Comparison of ENCODE assay signal across 1 cellular context in genomic region chr19:56106397-56106849, GRCh38.
TF ChIP-seq lines count a peak whose summit lies in the region.

No MANE protein-coding gene starts in this region.

TF ChIP-seq in GM23338, 12 proteins besides CTCF, POLR2A, EP300 and RAD21 (continued from another document):
- TF ChIP-seq, protein P1, sequence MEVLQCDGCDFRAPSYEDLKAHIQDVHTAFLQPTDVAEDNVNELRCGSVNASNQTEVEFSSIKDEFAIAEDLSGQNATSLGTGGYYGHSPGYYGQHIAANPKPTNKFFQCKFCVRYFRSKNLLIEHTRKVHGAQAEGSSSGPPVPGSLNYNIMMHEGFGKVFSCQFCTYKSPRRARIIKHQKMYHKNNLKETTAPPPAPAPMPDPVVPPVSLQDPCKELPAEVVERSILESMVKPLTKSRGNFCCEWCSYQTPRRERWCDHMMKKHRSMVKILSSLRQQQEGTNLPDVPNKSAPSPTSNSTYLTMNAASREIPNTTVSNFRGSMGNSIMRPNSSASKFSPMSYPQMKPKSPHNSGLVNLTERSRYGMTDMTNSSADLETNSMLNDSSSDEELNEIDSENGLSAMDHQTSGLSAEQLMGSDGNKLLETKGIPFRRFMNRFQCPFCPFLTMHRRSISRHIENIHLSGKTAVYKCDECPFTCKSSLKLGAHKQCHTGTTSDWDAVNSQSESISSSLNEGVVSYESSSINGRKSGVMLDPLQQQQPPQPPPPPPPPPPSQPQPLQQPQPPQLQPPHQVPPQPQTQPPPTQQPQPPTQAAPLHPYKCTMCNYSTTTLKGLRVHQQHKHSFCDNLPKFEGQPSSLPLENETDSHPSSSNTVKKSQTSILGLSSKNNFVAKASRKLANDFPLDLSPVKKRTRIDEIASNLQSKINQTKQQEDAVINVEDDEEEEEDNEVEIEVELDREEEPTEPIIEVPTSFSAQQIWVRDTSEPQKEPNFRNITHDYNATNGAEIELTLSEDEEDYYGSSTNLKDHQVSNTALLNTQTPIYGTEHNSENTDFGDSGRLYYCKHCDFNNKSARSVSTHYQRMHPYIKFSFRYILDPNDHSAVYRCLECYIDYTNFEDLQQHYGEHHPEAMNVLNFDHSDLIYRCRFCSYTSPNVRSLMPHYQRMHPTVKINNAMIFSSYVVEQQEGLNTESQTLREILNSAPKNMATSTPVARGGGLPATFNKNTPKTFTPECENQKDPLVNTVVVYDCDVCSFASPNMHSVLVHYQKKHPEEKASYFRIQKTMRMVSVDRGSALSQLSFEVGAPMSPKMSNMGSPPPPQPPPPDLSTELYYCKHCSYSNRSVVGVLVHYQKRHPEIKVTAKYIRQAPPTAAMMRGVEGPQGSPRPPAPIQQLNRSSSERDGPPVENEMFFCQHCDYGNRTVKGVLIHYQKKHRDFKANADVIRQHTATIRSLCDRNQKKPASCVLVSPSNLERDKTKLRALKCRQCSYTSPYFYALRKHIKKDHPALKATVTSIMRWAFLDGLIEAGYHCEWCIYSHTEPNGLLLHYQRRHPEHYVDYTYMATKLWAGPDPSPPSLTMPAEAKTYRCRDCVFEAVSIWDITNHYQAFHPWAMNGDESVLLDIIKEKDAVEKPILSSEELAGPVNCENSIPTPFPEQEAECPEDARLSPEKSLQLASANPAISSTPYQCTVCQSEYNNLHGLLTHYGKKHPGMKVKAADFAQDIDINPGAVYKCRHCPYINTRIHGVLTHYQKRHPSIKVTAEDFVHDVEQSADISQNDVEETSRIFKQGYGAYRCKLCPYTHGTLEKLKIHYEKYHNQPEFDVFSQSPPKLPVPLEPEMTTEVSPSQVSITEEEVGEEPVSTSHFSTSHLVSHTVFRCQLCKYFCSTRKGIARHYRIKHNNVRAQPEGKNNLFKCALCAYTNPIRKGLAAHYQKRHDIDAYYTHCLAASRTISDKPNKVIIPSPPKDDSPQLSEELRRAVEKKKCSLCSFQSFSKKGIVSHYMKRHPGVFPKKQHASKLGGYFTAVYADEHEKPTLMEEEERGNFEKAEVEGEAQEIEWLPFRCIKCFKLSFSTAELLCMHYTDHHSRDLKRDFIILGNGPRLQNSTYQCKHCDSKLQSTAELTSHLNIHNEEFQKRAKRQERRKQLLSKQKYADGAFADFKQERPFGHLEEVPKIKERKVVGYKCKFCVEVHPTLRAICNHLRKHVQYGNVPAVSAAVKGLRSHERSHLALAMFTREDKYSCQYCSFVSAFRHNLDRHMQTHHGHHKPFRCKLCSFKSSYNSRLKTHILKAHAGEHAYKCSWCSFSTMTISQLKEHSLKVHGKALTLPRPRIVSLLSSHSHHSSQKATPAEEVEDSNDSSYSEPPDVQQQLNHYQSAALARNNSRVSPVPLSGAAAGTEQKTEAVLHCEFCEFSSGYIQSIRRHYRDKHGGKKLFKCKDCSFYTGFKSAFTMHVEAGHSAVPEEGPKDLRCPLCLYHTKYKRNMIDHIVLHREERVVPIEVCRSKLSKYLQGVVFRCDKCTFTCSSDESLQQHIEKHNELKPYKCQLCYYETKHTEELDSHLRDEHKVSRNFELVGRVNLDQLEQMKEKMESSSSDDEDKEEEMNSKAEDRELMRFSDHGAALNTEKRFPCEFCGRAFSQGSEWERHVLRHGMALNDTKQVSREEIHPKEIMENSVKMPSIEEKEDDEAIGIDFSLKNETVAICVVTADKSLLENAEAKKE (CRISPR knock-in tag; IDR thresholded peaks at IDR 0.05) = no peak
- TF ChIP-seq EZH2 (IDR thresholded peaks at IDR 0.05; ENCODE audit: low read depth, unreplicated experiment) (no peak), POLR2AphosphoS5 (IDR thresholded peaks at IDR 0.05; ENCODE audit: low read depth) (no peak), EZH2phosphoT487 (IDR thresholded peaks at IDR 0.05; ENCODE audit: unreplicated experiment) (no peak)
